Comparison of ENCODE assay signal across 1 cellular context in the genomic region with DNA sequence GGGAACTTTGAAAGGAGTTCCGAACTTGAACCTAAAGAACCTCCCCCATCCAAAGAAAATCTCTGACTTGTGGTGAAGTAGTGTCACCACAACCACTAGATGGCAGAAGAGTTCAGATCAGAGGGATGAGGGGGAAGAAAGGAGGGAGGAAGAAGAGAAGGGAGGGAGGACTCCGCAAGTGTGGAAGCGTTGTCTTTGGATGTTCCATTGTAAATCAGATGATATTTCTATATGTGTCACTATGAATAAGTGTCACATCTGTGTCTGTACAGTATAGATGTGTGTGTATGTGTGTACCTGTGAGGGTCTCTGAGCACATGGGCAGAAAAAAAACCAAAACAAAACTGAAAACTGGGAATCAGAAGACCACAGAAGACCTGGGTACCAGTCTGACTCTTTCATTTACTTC.
A peak's percentile ranks its signal among the peaks of the same experiment; 100 is the strongest.
TF ChIP-seq lines count a peak whose summit lies in the region.

No MANE protein-coding gene starts in this region.

TF ChIP-seq in H1, 55 proteins besides CTCF, POLR2A, EP300 and RAD21:
- no peak for TF ChIP-seq SAP30 (IDR thresholded peaks at IDR 0.05; ENCODE audit: insufficient read depth, insufficient replicate concordance, low read length)
- TF ChIP-seq, protein P1, sequence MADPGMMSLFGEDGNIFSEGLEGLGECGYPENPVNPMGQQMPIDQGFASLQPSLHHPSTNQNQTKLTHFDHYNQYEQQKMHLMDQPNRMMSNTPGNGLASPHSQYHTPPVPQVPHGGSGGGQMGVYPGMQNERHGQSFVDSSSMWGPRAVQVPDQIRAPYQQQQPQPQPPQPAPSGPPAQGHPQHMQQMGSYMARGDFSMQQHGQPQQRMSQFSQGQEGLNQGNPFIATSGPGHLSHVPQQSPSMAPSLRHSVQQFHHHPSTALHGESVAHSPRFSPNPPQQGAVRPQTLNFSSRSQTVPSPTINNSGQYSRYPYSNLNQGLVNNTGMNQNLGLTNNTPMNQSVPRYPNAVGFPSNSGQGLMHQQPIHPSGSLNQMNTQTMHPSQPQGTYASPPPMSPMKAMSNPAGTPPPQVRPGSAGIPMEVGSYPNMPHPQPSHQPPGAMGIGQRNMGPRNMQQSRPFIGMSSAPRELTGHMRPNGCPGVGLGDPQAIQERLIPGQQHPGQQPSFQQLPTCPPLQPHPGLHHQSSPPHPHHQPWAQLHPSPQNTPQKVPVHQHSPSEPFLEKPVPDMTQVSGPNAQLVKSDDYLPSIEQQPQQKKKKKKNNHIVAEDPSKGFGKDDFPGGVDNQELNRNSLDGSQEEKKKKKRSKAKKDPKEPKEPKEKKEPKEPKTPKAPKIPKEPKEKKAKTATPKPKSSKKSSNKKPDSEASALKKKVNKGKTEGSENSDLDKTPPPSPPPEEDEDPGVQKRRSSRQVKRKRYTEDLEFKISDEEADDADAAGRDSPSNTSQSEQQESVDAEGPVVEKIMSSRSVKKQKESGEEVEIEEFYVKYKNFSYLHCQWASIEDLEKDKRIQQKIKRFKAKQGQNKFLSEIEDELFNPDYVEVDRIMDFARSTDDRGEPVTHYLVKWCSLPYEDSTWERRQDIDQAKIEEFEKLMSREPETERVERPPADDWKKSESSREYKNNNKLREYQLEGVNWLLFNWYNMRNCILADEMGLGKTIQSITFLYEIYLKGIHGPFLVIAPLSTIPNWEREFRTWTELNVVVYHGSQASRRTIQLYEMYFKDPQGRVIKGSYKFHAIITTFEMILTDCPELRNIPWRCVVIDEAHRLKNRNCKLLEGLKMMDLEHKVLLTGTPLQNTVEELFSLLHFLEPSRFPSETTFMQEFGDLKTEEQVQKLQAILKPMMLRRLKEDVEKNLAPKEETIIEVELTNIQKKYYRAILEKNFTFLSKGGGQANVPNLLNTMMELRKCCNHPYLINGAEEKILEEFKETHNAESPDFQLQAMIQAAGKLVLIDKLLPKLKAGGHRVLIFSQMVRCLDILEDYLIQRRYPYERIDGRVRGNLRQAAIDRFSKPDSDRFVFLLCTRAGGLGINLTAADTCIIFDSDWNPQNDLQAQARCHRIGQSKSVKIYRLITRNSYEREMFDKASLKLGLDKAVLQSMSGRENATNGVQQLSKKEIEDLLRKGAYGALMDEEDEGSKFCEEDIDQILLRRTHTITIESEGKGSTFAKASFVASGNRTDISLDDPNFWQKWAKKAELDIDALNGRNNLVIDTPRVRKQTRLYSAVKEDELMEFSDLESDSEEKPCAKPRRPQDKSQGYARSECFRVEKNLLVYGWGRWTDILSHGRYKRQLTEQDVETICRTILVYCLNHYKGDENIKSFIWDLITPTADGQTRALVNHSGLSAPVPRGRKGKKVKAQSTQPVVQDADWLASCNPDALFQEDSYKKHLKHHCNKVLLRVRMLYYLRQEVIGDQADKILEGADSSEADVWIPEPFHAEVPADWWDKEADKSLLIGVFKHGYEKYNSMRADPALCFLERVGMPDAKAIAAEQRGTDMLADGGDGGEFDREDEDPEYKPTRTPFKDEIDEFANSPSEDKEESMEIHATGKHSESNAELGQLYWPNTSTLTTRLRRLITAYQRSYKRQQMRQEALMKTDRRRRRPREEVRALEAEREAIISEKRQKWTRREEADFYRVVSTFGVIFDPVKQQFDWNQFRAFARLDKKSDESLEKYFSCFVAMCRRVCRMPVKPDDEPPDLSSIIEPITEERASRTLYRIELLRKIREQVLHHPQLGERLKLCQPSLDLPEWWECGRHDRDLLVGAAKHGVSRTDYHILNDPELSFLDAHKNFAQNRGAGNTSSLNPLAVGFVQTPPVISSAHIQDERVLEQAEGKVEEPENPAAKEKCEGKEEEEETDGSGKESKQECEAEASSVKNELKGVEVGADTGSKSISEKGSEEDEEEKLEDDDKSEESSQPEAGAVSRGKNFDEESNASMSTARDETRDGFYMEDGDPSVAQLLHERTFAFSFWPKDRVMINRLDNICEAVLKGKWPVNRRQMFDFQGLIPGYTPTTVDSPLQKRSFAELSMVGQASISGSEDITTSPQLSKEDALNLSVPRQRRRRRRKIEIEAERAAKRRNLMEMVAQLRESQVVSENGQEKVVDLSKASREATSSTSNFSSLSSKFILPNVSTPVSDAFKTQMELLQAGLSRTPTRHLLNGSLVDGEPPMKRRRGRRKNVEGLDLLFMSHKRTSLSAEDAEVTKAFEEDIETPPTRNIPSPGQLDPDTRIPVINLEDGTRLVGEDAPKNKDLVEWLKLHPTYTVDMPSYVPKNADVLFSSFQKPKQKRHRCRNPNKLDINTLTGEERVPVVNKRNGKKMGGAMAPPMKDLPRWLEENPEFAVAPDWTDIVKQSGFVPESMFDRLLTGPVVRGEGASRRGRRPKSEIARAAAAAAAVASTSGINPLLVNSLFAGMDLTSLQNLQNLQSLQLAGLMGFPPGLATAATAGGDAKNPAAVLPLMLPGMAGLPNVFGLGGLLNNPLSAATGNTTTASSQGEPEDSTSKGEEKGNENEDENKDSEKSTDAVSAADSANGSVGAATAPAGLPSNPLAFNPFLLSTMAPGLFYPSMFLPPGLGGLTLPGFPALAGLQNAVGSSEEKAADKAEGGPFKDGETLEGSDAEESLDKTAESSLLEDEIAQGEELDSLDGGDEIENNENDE (IDR thresholded peaks at IDR 0.05; ENCODE audit: insufficient replicate concordance, low read length), result no peak
- TF ChIP-seq CREB1 (IDR thresholded peaks at IDR 0.05), result peak; percentile 69; the same call in 1 of the 2 replicates
